Comparison of ENCODE assay signal across 1 cellular context in genomic region chr3:24616138-24616829, GRCh38.
TF ChIP-seq lines count a peak whose summit lies in the region.

No MANE protein-coding gene starts in this region.

TF ChIP-seq in SK-N-SH treated with all-trans-retinoic acid at 6 μM for 48 hours, 23 proteins besides CTCF, POLR2A, EP300 and RAD21 (continued from another document):
- no peak for TF ChIP-seq POU6F1 (CRISPR knock-in tag; IDR thresholded peaks at IDR 0.05; ENCODE audit: borderline replicate concordance, low read depth)
